Comparison of ENCODE assay signal across 16 cellular contexts in the genomic region with DNA sequence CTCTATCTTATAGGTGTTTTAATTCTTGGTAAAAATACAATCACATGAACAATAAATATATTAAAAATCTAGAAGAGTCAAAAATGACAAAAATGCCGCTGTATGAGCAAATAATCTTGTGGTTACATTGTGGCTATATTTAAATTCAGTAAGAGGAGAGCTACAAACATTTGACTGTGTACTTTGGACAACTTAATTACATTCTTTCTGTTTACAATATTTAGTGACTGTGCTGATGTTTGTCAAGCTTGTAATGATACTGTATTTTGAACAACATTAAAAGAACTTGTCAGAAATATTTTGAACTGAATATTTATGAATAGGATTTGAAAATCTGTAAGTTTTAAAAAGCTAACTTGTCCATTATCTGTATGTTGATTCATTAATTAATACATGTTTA.
A peak's percentile ranks its signal among the peaks of the same experiment; 100 is the strongest.
DNase-seq lines count a peak whose midpoint lies in the region; ATAC-seq and TF ChIP-seq lines count a peak whose summit lies in the region.
"Had no signal": no experiment of that assay in that cellular context is flagged by ENCODE, and none has a peak within 500 bp of the region (broad histone marks: within the 10 kb centered on the region; RNA-seq: fewer than 3 reads in every experiment).

No MANE protein-coding gene starts in this region.

- H3K9me3 ChIP-seq in breast epithelium (no peaks in the 10 kb centered on the region), PC-3 (ENCODE audit: low read length) (no peaks in the 10 kb centered on the region)
- peaks cover 0 to 4% of the 10 kb centered on the region in 2 donors for H3K9me3 ChIP-seq in CD4-positive, alpha-beta memory T cell (ENCODE audit: control insufficient read depth in 1 of 2, low read length in 2 of 2)
- no peaks in the 10 kb centered on the region for H3K9me3 ChIP-seq in naive thymus-derived CD4-positive, alpha-beta T cell (ENCODE audit: control insufficient read depth in 2 of 3, low read length in 3 of 3)
- H3K9me3 ChIP-seq: A549, BE2C, Caco-2, HAP-1 had no signal

- H3K4me1 ChIP-seq in breast epithelium (no peaks in the 10 kb centered on the region), PC-3 (ENCODE audit: insufficient read depth, low read length) (no peaks in the 10 kb centered on the region; the same call in 1 of the 2 replicates)
- H3K4me1 ChIP-seq in CD4-positive, alpha-beta memory T cell (ENCODE audit: insufficient read depth, low read length), result no peaks in the 10 kb centered on the region
- no peaks in the 10 kb centered on the region for H3K4me1 ChIP-seq in naive thymus-derived CD4-positive, alpha-beta T cell (ENCODE audit: control insufficient read depth in 2 of 2, insufficient read depth in 2 of 2, low read length in 2 of 2)
- H3K4me1 ChIP-seq: A549, BE2C, Caco-2, HAP-1 had no signal

- CTCF ChIA-PET in PC-3 (lab: Charles Lee), result no interaction called here
- CTCF ChIA-PET in CD4-positive, alpha-beta memory T cell (lab: Charles Lee; ENCODE audit: partially characterized antibody), result no interaction called here
- CTCF ChIA-PET in naive thymus-derived CD4-positive, alpha-beta T cell (lab: Charles Lee), result no interaction called here

- no peaks in the 10 kb centered on the region for H3K9me2 ChIP-seq in PC-3 (replicated peaks; ENCODE audit: low read length)

- no peaks in the 10 kb centered on the region for H3K79me2 ChIP-seq in PC-3 (ENCODE audit: low read length)

- POLR2A ChIA-PET in PC-3 (lab: Charles Lee; ENCODE audit: unreplicated experiment), result no interaction called here
- POLR2A ChIA-PET in CD4-positive, alpha-beta memory T cell (lab: Charles Lee; ENCODE audit: partially characterized antibody), result no interaction called here
- POLR2A ChIA-PET in naive thymus-derived CD4-positive, alpha-beta T cell (lab: Charles Lee), result no interaction called here

- in situ Hi-C loops in T47D (cut with HindIII; ENCODE audit: low pct_unique_long_range_greater_than_20kb, low sequenced_read_pairs), result no loop called here

- no peak for TF ChIP-seq POLR2A in breast epithelium (IDR thresholded peaks at IDR 0.05)

- no TSS peak for BruUV-seq in PC-3 (replicated peaks; lab: Mats Ljungman, UMichigan)

- peak; percentile 96 for ATAC-seq in PC-3
- no peak for ATAC-seq in Right ventricle myocardium inferior
- no peak for ATAC-seq in naive thymus-derived CD4-positive, alpha-beta T cell
- ATAC-seq: A549; CD8-positive, alpha-beta T cell; HepG2 had no signal

- no peaks in the 10 kb centered on the region for H3K27me3 Mint-ChIP-seq in CD4-positive, alpha-beta memory T cell
- H3K27me3 Mint-ChIP-seq in naive thymus-derived CD4-positive, alpha-beta T cell, result no peaks in the 10 kb centered on the region

- DNase-seq in T47D (ENCODE audit: low read depth in 1 of 2, low spot score in 1 of 2) (peak; percentile 29 to 75), breast epithelium (ENCODE audit: low spot score in 2 of 2) (no peak), NCI-H526 treated with DMSO at 0.1 percent for 48 hours (lab: John Stamatoyannopoulos, UW) (peak; percentile 14), PC-3 (peak; percentile 19), Right ventricle myocardium inferior (ENCODE audit: missing footprints) (no peak)
- DNase-seq in CD4-positive, alpha-beta memory T cell, result no peak
- no peak for DNase-seq in naive thymus-derived CD4-positive, alpha-beta T cell
- DNase-seq: BE2C; Caco-2; CD8-positive, alpha-beta T cell; DND-41; GDM1 had no signal

- H3K27ac ChIP-seq in breast epithelium, result no peak overlapping the region
- no peak overlapping the region for H3K27ac ChIP-seq in PC-3 (ENCODE audit: low read length)
- H3K27ac ChIP-seq in CD4-positive, alpha-beta memory T cell (ENCODE audit: low read depth, low read length), result no peak overlapping the region
- no peak overlapping the region for H3K27ac ChIP-seq in naive thymus-derived CD4-positive, alpha-beta T cell (ENCODE audit: low read depth, low read length)
- H3K27ac ChIP-seq: A549, C4-2B had no signal

- H3K4me3 ChIP-seq in breast epithelium, result no peak overlapping the region
- H3K4me3 ChIP-seq in PC-3 (ENCODE audit: low read length), result no peak overlapping the region
- no peak overlapping the region for H3K4me3 ChIP-seq in CD4-positive, alpha-beta memory T cell (ENCODE audit: low read length in 2 of 2)
- no peak overlapping the region for H3K4me3 ChIP-seq in naive thymus-derived CD4-positive, alpha-beta T cell (ENCODE audit: low read length)
- H3K4me3 ChIP-seq: A549, HAP-1 had no signal

- H3K27ac Mint-ChIP-seq in CD4-positive, alpha-beta memory T cell, result no peak overlapping the region
- H3K27ac Mint-ChIP-seq in naive thymus-derived CD4-positive, alpha-beta T cell, result no peak overlapping the region
- H3K27ac Mint-ChIP-seq: CD8-positive, alpha-beta T cell had no signal

- no peaks in the 10 kb centered on the region for H3K36me3 Mint-ChIP-seq in CD4-positive, alpha-beta memory T cell
- H3K36me3 Mint-ChIP-seq in naive thymus-derived CD4-positive, alpha-beta T cell, result no peaks in the 10 kb centered on the region
- H3K36me3 Mint-ChIP-seq: CD8-positive, alpha-beta T cell had no signal

- H3K4me1 Mint-ChIP-seq in CD4-positive, alpha-beta memory T cell, result no peaks in the 10 kb centered on the region
- no peaks in the 10 kb centered on the region for H3K4me1 Mint-ChIP-seq in naive thymus-derived CD4-positive, alpha-beta T cell

- no peak overlapping the region for H2AFZ ChIP-seq in PC-3 (ENCODE audit: low read length)

- H3K4me2 ChIP-seq in PC-3 (ENCODE audit: low read length), result no peak overlapping the region
- H3K4me2 ChIP-seq: A549 had no signal

- intact Hi-C loops in breast epithelium (cut with DNase I; ENCODE audit: low total_unique reads), result no loop called here
- intact Hi-C loops in PC-3 (cut with micrococcal nuclease), result loop anchor here (1.0 kb wide), 1 partner anchor 53 kb away; no protein-coding TSS in a partner anchor
- intact Hi-C loops in CD4-positive, alpha-beta memory T cell (cut with micrococcal nuclease), result no loop called here
- intact Hi-C loops in Right ventricle myocardium inferior (cut with DNase I), result no loop called here
- intact Hi-C loops in naive thymus-derived CD4-positive, alpha-beta T cell (cut with micrococcal nuclease), result no loop called here

- no peaks in the 10 kb centered on the region for H3F3A ChIP-seq in PC-3 (ENCODE audit: low read length, unreplicated experiment)

- H3K36me3 ChIP-seq in breast epithelium (no peaks in the 10 kb centered on the region), PC-3 (ENCODE audit: low read depth, low read length) (no peaks in the 10 kb centered on the region)
- no peaks in the 10 kb centered on the region for H3K36me3 ChIP-seq in CD4-positive, alpha-beta memory T cell (ENCODE audit: insufficient read depth, low read length)
- H3K36me3 ChIP-seq in naive thymus-derived CD4-positive, alpha-beta T cell (ENCODE audit: control insufficient read depth in 2 of 3, insufficient read depth in 3 of 3, low read length in 3 of 3), result no peaks in the 10 kb centered on the region
- H3K36me3 ChIP-seq: BE2C, HAP-1 had no signal

- no peaks in the 10 kb centered on the region for H4K20me1 ChIP-seq in PC-3 (ENCODE audit: low read length)

- peaks cover 0 to 15% (median 4%) of the 10 kb centered on the region in 8 donors for H3K9me3 Mint-ChIP-seq in CD4-positive, alpha-beta memory T cell
- H3K9me3 Mint-ChIP-seq in naive thymus-derived CD4-positive, alpha-beta T cell, result peaks cover 0 to 30% (median 6%) of the 10 kb centered on the region in 11 donors

- no peak for TF ChIP-seq CTCF in breast epithelium (IDR thresholded peaks at IDR 0.05)
- no peak for TF ChIP-seq CTCF in PC-3 (conservative IDR thresholded peaks at IDR 0.05; ENCODE audit: low read depth, low read length)

- no peak overlapping the region for H3K4me3 Mint-ChIP-seq in CD4-positive, alpha-beta memory T cell
- H3K4me3 Mint-ChIP-seq in naive thymus-derived CD4-positive, alpha-beta T cell, result no peak overlapping the region
- H3K4me3 Mint-ChIP-seq: CD8-positive, alpha-beta T cell had no signal

- no peak overlapping the region for H3K9ac ChIP-seq in PC-3 (ENCODE audit: low read length)

- H3K27me3 ChIP-seq in breast epithelium, result no peaks in the 10 kb centered on the region
- H3K27me3 ChIP-seq in PC-3 (ENCODE audit: low read length), result no peaks in the 10 kb centered on the region
- no peaks in the 10 kb centered on the region for H3K27me3 ChIP-seq in CD4-positive, alpha-beta memory T cell (ENCODE audit: insufficient read depth, low read length)
- no peaks in the 10 kb centered on the region for H3K27me3 ChIP-seq in naive thymus-derived CD4-positive, alpha-beta T cell (ENCODE audit: control insufficient read depth in 2 of 2, insufficient read depth in 2 of 2, low read length in 2 of 2)
- H3K27me3 ChIP-seq: BE2C had no signal

Comparison
In these comparisons a context has a peak if more than half of its experiments do, and no peak if none do; other contexts are left out.
1. DNase-seq: peak in T47D (2 of 2), NCI-H526 treated with DMSO at 0.1 percent for 48 hours (single experiment) and PC-3 (single experiment); none in breast epithelium (0 of 2), CD4-positive, alpha-beta memory T cell (0 of 5), Right ventricle myocardium inferior (single experiment) and naive thymus-derived CD4-positive, alpha-beta T cell (0 of 9).